Comparison of ENCODE assay signal across 15 cellular contexts in genomic region chr15:93278006-93278405, GRCh38.
DNase-seq lines count a peak whose midpoint lies in the region; ATAC-seq and TF ChIP-seq lines count a peak whose summit lies in the region.
"Had no signal": no experiment of that assay in that cellular context is flagged by ENCODE, and none has a peak within 500 bp of the region (broad histone marks: within the 10 kb centered on the region; RNA-seq: fewer than 3 reads in every experiment).

No MANE protein-coding gene starts in this region.

- peaks cover 61% of the 10 kb centered on the region for H3K4me1 Mint-ChIP-seq in brain
- H3K4me1 Mint-ChIP-seq in nephron progenitor cell = peaks cover 60% of the 10 kb centered on the region
- H3K4me1 Mint-ChIP-seq: B cell had no signal

- H3K36me3 Mint-ChIP-seq in brain (no peaks in the 10 kb centered on the region), nephron progenitor cell (ENCODE audit: low read depth) (no peaks in the 10 kb centered on the region)
- H3K36me3 Mint-ChIP-seq: CD14-positive monocyte; CD8-positive, alpha-beta T cell had no signal

- ATAC-seq in DND-41 (ENCODE audit: insufficient read depth, low read depth) (no peak), HG02623 (IDR thresholded peaks at IDR 0.05; ENCODE audit: unreplicated experiment) (no peak), GM21447 (IDR thresholded peaks at IDR 0.05; ENCODE audit: unreplicated experiment) (no peak)
- ATAC-seq: CD8-positive, alpha-beta T cell; GM12878; HepG2 had no signal

- H3K9me3 ChIP-seq in DND-41 (ENCODE audit: insufficient read depth, low read length, severe bottlenecking) (no peaks in the 10 kb centered on the region), breast epithelium (no peaks in the 10 kb centered on the region)
- H3K9me3 ChIP-seq: HAP-1 had no signal

- TF ChIP-seq CTCF in DND-41 (IDR thresholded peaks at IDR 0.05; ENCODE audit: borderline replicate concordance, extremely low read depth, low read length, poor library complexity, severe bottlenecking) (no peak), brain (conservative IDR thresholded peaks at IDR 0.05) (no peak), nephron progenitor cell (IDR thresholded peaks at IDR 0.05) (no peak), breast epithelium (IDR thresholded peaks at IDR 0.05) (no peak)

- H3K4me1 ChIP-seq in DND-41 (ENCODE audit: insufficient read depth, low read length) (no peaks in the 10 kb centered on the region), breast epithelium (no peaks in the 10 kb centered on the region)
- H3K4me1 ChIP-seq: HAP-1 had no signal

- H4K20me1 ChIP-seq in DND-41 (ENCODE audit: insufficient read depth, low read length) = no peaks in the 10 kb centered on the region

- H3K79me2 ChIP-seq in DND-41 (ENCODE audit: insufficient read depth, low read length) = no peaks in the 10 kb centered on the region

- H3K4me2 ChIP-seq in DND-41 (ENCODE audit: insufficient read depth, low read length) = no peak overlapping the region

- H3K4me3 Mint-ChIP-seq in brain (peak overlapping the region in 1 of 5 experiments; percentile 58), nephron progenitor cell (peak overlapping the region; percentile 7)
- H3K4me3 Mint-ChIP-seq: B cell; CD14-positive monocyte; CD8-positive, alpha-beta T cell had no signal

- DNase-seq in DND-41 = no peak
- DNase-seq in nephron progenitor cell = peak; percentile 29
- no peak for DNase-seq in posterior cingulate gyrus
- no peak for DNase-seq in breast epithelium (ENCODE audit: low spot score in 2 of 2)
- DNase-seq: CD8-positive, alpha-beta T cell; COR-L47; GOT3 had no signal

- H3K27ac ChIP-seq in DND-41 (ENCODE audit: low read length) (peak overlapping the region; percentile 47), breast epithelium (no peak overlapping the region)

- intact Hi-C loops in posterior cingulate gyrus (cut with DNase I) = no loop called here
- intact Hi-C loops in breast epithelium (cut with DNase I; ENCODE audit: low total_unique reads) = loop anchor here (5.0 kb wide), 1 partner anchor 96 kb away; no protein-coding TSS in a partner anchor

- H3K27me3 Mint-ChIP-seq in brain = no peaks in the 10 kb centered on the region
- peaks cover 25% of the 10 kb centered on the region for H3K27me3 Mint-ChIP-seq in nephron progenitor cell (ENCODE audit: low read depth, poor library complexity)

- no peaks in the 10 kb centered on the region for H3K27me3 ChIP-seq in DND-41 (ENCODE audit: insufficient read depth, low read length, poor library complexity)
- H3K27me3 ChIP-seq in breast epithelium = no peaks in the 10 kb centered on the region

- no peak for TF ChIP-seq POLR2A in breast epithelium (IDR thresholded peaks at IDR 0.05)

- no peak overlapping the region for H3K4me3 ChIP-seq in DND-41 (ENCODE audit: low read depth in 1 of 2, low read length in 2 of 2)
- no peak overlapping the region for H3K4me3 ChIP-seq in breast epithelium
- H3K4me3 ChIP-seq: GM12878, HAP-1 had no signal

- peak overlapping the region in 4 of 5 experiments; percentile 26 to 92 (median 56) for H3K27ac Mint-ChIP-seq in brain
- H3K27ac Mint-ChIP-seq in nephron progenitor cell = peak overlapping the region; percentile 27
- H3K27ac Mint-ChIP-seq: B cell; CD14-positive monocyte; CD8-positive, alpha-beta T cell had no signal

- no peak overlapping the region for H2AFZ ChIP-seq in DND-41 (ENCODE audit: low read depth, low read length)

- H3K9me3 Mint-ChIP-seq in brain = peaks cover 0 to 16% (median 3%) of the 10 kb centered on the region in 5 experiments
- H3K9me3 Mint-ChIP-seq in nephron progenitor cell = no peaks in the 10 kb centered on the region
- H3K9me3 Mint-ChIP-seq: CD8-positive, alpha-beta T cell had no signal

- no peak overlapping the region for H3K9ac ChIP-seq in DND-41 (ENCODE audit: low read depth, low read length)

- H3K36me3 ChIP-seq in DND-41 (ENCODE audit: insufficient read depth, low read length) = no peaks in the 10 kb centered on the region
- H3K36me3 ChIP-seq in breast epithelium = no peaks in the 10 kb centered on the region
- H3K36me3 ChIP-seq: HAP-1 had no signal
